10 cellular contexts compared by ENCODE assay signal in genomic region chr5:32298056-32298420, GRCh38. TPM values are rescaled to one million over a fixed set of nuclear protein-coding genes. Genes with fewer than 3 reads are reported as not detected.
DNase-seq lines count a peak whose midpoint lies in the region; ATAC-seq, FAIRE-seq and TF ChIP-seq lines count a peak whose summit lies in the region.
"Had no signal": no experiment of that assay in that cellular context is flagged by ENCODE, and none has a peak within 500 bp of the region (broad histone marks: within the 10 kb centered on the region; RNA-seq: fewer than 3 reads in every experiment).

No MANE protein-coding gene starts in this region.

- peaks cover 17 to 96% of the 10 kb centered on the region in 2 experiments for H3K79me2 ChIP-seq in H1 (ENCODE audit: control insufficient read depth in 1 of 2, insufficient read depth in 2 of 2, low read length in 2 of 2)

- H3K56ac ChIP-seq in H1 (replicated peaks; ENCODE audit: insufficient read length, low read depth, low read length), result no peak overlapping the region

- 83% methylated on average over 5 of the region's 5 CpGs; no CpG with 5 or more reads in 1 of the 2 experiments for WGBS in H1 (ENCODE audit: extremely low coverage in 1 of 2, insufficient coverage in 1 of 2, insufficient read length in 1 of 2, insufficient replicate concordance in 2 of 2, low coverage in 1 of 2, low lambda C conversion rate in 2 of 2, missing lambda C conversion rate in 1 of 2), 2 experiments

- H3K9me3 ChIP-seq in BLaER1 (peaks cover 3% of the 10 kb centered on the region), H1 (ENCODE audit: insufficient read depth in 2 of 2, low read depth in 1 of 2, low read length in 1 of 2) (no peaks in the 10 kb centered on the region)
- H3K9me3 ChIP-seq: Caco-2 had no signal

- H3K18ac ChIP-seq in H1 (ENCODE audit: extremely low read depth, low read length), result 0 out of 2 replicates have a peak overlapping the region, but pooled peaks have one; percentile 20

- H2BK5ac ChIP-seq in H1 (ENCODE audit: low read depth, low read length), result no peak overlapping the region

- H4K8ac ChIP-seq in H1 (ENCODE audit: extremely low read depth, insufficient read depth, low read length), result no peak overlapping the region

- no peak for FAIRE-seq in H1 (lab: Jason Lieb, UNC)
- no peak for FAIRE-seq in frontal cortex (lab: Jason Lieb, UNC)

- H3K27ac ChIP-seq in BLaER1 (no peak overlapping the region), H1 (ENCODE audit: low read depth, low read length) (no peak overlapping the region), brain microvascular endothelial cell (no peak overlapping the region)

- no peak overlapping the region for H4K91ac ChIP-seq in H1 (replicated peaks; ENCODE audit: insufficient read length, low read length)

- H3K4me2 ChIP-seq in BLaER1, result peak overlapping the region; percentile 45
- peak overlapping the region in 1 of 2 experiments; percentile 5; a peak in 1 of 4 replicates for H3K4me2 ChIP-seq in H1 (ENCODE audit: insufficient read depth in 1 of 2, low read depth in 2 of 2, low read length in 2 of 2)

- H3K4me3 ChIP-seq in BLaER1, result no peak overlapping the region
- no peak overlapping the region for H3K4me3 ChIP-seq in H1 (ENCODE audit: extremely low read depth in 1 of 4, insufficient read depth in 2 of 4, low read depth in 3 of 4, low read length in 4 of 4)
- no peak overlapping the region for H3K4me3 ChIP-seq in brain microvascular endothelial cell (ENCODE audit: low read depth, low read length)

- CTCF ChIA-PET in H1 (lab: Charles Lee; ENCODE audit: partially characterized antibody), result interaction anchor here (0.8 to 2.3 kb wide), 7 partner anchors 10 to 66 kb away, joined by 3 to 8 read pairs (median 4); no protein-coding TSS in a partner anchor

- ATAC-seq in GM21367 (IDR thresholded peaks at IDR 0.05; ENCODE audit: unreplicated experiment) (peak; percentile 65), HG03521 (IDR thresholded peaks at IDR 0.05; ENCODE audit: unreplicated experiment) (peak; percentile 58)

- no peak overlapping the region for H4K5ac ChIP-seq in H1 (ENCODE audit: insufficient read length, low read depth, low read length)

- TF ChIP-seq CTCF in H1 (IDR thresholded peaks at IDR 0.05; ENCODE audit: control extremely low read depth in 1 of 3, insufficient read depth in 1 of 3, low read depth in 1 of 3, low read length in 3 of 3) (no peak), brain microvascular endothelial cell (IDR thresholded peaks at IDR 0.05; ENCODE audit: low read depth, low read length, missing control alignments) (no peak)

- TF ChIP-seq POLR2A in H1 (IDR thresholded peaks at IDR 0.05; ENCODE audit: control extremely low read depth in 1 of 2, low read depth in 2 of 2, low read length in 2 of 2), result no peak

- no peak overlapping the region for H2BK15ac ChIP-seq in H1 (ENCODE audit: low read length)

- H3K23ac ChIP-seq in H1 (ENCODE audit: insufficient read length), result no peak overlapping the region

- H3K23me2 ChIP-seq in H1 (ENCODE audit: low read depth, low read length), result no peaks in the 10 kb centered on the region; the same call in 1 of the 2 replicates

- H3K4ac ChIP-seq in H1 (replicated peaks; ENCODE audit: insufficient read length, low read depth, low read length), result no peak overlapping the region

- no peak overlapping the region for H2BK120ac ChIP-seq in H1 (replicated peaks; ENCODE audit: low read depth, low read length)

- H3K27me3 ChIP-seq in BLaER1 (no peaks in the 10 kb centered on the region), H1 (replicated peaks in 1 of 4; ENCODE audit: control insufficient read depth in 3 of 4, extremely low read depth in 1 of 4, insufficient read depth in 3 of 4, low read length in 3 of 4) (no peaks in the 10 kb centered on the region), brain microvascular endothelial cell (replicated peaks) (no peaks in the 10 kb centered on the region)

- H4K20me1 ChIP-seq in BLaER1 (peaks cover 85% of the 10 kb centered on the region), H1 (replicated peaks in 1 of 2; ENCODE audit: control insufficient read depth in 1 of 2, insufficient read depth in 2 of 2, low read length in 2 of 2) (peaks cover 7 to 22% of the 10 kb centered on the region in 2 experiments)

- DNase-seq in H1 (ENCODE audit: low read depth in 1 of 2, low spot score in 2 of 2) (no peak), NCI-H1930 (lab: John Stamatoyannopoulos, UW) (no peak), frontal cortex (ENCODE audit: low spot score in 2 of 2) (no peak), DMS153 treated with DMSO at 0.1 percent for 48 hours (lab: John Stamatoyannopoulos, UW; ENCODE audit: unreplicated experiment) (no peak), brain microvascular endothelial cell (no peak)
- DNase-seq: Caco-2, SIG-M5 had no signal

- no peak overlapping the region for H2BK12ac ChIP-seq in H1 (ENCODE audit: low read depth, low read length)

- H2AFZ ChIP-seq in H1 (ENCODE audit: low read length), result no peak overlapping the region

- in situ Hi-C loops in brain microvascular endothelial cell (cut with HindIII; ENCODE audit: low pct_ligation_motif_present, low sequenced_read_pairs), result no loop called here

- H2BK20ac ChIP-seq in H1 (ENCODE audit: low read length), result no peak overlapping the region

- TF ChIP-seq RAD21 in H1 (IDR thresholded peaks at IDR 0.05 in 1 of 2, conservative IDR thresholded peaks at IDR 0.05 in 1 of 2; ENCODE audit: low read depth in 2 of 2, low read length in 2 of 2), result no peak

- H3K36me3 ChIP-seq in BLaER1, result peaks cover 52% of the 10 kb centered on the region
- H3K36me3 ChIP-seq in H1 (ENCODE audit: control insufficient read depth in 2 of 4, insufficient read depth in 4 of 4, low read length in 3 of 4), result peaks cover 0 to 15% (median 0%) of the 10 kb centered on the region in 4 experiments; a peak in 3 of 8 replicates
- no peaks in the 10 kb centered on the region for H3K36me3 ChIP-seq in brain microvascular endothelial cell (replicated peaks)

- TF ChIP-seq EP300 in H1 (IDR thresholded peaks at IDR 0.05; ENCODE audit: borderline replicate concordance in 1 of 2, low read depth in 2 of 2, low read length in 2 of 2), result no peak

- POLR2A ChIA-PET in H1 (lab: Charles Lee; ENCODE audit: partially characterized antibody), result interaction anchor here (0.6 to 1.5 kb wide), 3 partner anchors 19 to 528 kb away, joined by 3 to 7 read pairs (median 3); no protein-coding TSS in a partner anchor

- peaks cover 28% of the 10 kb centered on the region for H3K4me1 ChIP-seq in BLaER1
- peaks cover 6 to 15% (median 8%) of the 10 kb centered on the region in 4 experiments; a peak in 6 of 7 replicates for H3K4me1 ChIP-seq in H1 (replicated peaks in 1 of 4; ENCODE audit: control insufficient read depth in 3 of 4, insufficient read depth in 4 of 4, low read length in 3 of 4)

- H3K9ac ChIP-seq in BLaER1 (no peak overlapping the region), H1 (replicated peaks in 1 of 4; ENCODE audit: extremely low read depth in 1 of 4, low read depth in 3 of 4, low read length in 3 of 4) (no peak overlapping the region)

- no peak overlapping the region for H2AK5ac ChIP-seq in H1 (ENCODE audit: low read depth, low read length)

- peaks cover 21% of the 10 kb centered on the region for H3K79me1 ChIP-seq in H1 (ENCODE audit: low read depth, low read length)

- no peak overlapping the region for H3K14ac ChIP-seq in H1 (ENCODE audit: insufficient read length)

TF ChIP-seq in H1, 55 proteins besides CTCF, POLR2A, EP300 and RAD21 (continues in another document):
- TF ChIP-seq HDAC2 (IDR thresholded peaks at IDR 0.05; ENCODE audit: borderline replicate concordance in 1 of 2, low read depth in 2 of 2, low read length in 2 of 2) (no peak), RXRA (IDR thresholded peaks at IDR 0.05; ENCODE audit: insufficient read depth, low read depth, low read length) (no peak), NRF1 (IDR thresholded peaks at IDR 0.05; ENCODE audit: low read depth, low read length) (no peak), CHD2 (IDR thresholded peaks at IDR 0.05; ENCODE audit: low read length) (no peak), ATF2 (IDR thresholded peaks at IDR 0.05; ENCODE audit: low read length) (no peak), E2F6 (IDR thresholded peaks at IDR 0.05) (no peak), CEBPB (IDR thresholded peaks at IDR 0.05; ENCODE audit: low read depth, low read length) (no peak), EZH2 (IDR thresholded peaks at IDR 0.05; ENCODE audit: low read depth, low read length, severe bottlenecking) (no peak), RBBP5 (IDR thresholded peaks at IDR 0.05; ENCODE audit: borderline replicate concordance, low read depth, low read length) (no peak), SIX5 (IDR thresholded peaks at IDR 0.05; ENCODE audit: low read depth, low read length) (no peak), TBP (IDR thresholded peaks at IDR 0.05; ENCODE audit: low read depth, low read length) (no peak), TEAD4 (IDR thresholded peaks at IDR 0.05; ENCODE audit: low read depth, low read length) (no peak), KDM5A (IDR thresholded peaks at IDR 0.05; ENCODE audit: low read length) (no peak), CREB1 (IDR thresholded peaks at IDR 0.05) (no peak)

RNA-seq across cellular contexts. Expression of gene MTMR12, which starts 14.7 kb away (rescaled TPM):
- 49.3 and 59.3 TPM in 2 replicates for total RNA-seq in H1 (2021; fragmentation: NEBNext Ultra II Directional; extraction: Animal tissue kit (Norgen Biotek cat#: 25700))
- polyA plus RNA-seq in H1 (2011; rRNA removed), result 19.1 and 19.3 TPM in 2 replicates
- polyA plus RNA-seq in H1 (2011; cell fraction: cytosol; rRNA removed), result 23.2 TPM
- 14.4 TPM for polyA plus RNA-seq in H1 (2011; cell fraction: nucleus; rRNA removed)
- 19.9 to 33.7 TPM (median 25.2 TPM) in 4 replicates for polyA plus RNA-seq in H1 (2012, experiment 1 of 2)
- polyA plus RNA-seq in H1 (2012, experiment 2 of 2), result 4.4 TPM
- 22.6 TPM for polyA plus RNA-seq in H1 (2013, experiment 1 of 2)
- 23.5 TPM for polyA plus RNA-seq in H1 (2013, experiment 2 of 2)
- 40.1 and 53.5 TPM in 2 replicates for polyA minus RNA-seq in H1 (2011; rRNA and poly(A)+ RNA removed)
- polyA minus RNA-seq in H1 (2011; cell fraction: cytosol; rRNA and poly(A)+ RNA removed), result 35.7 TPM
- polyA minus RNA-seq in H1 (2011; cell fraction: nucleus; rRNA and poly(A)+ RNA removed), result 45.8 TPM
- 16.7 TPM for total RNA-seq in frontal cortex
